In the genomic region with DNA sequence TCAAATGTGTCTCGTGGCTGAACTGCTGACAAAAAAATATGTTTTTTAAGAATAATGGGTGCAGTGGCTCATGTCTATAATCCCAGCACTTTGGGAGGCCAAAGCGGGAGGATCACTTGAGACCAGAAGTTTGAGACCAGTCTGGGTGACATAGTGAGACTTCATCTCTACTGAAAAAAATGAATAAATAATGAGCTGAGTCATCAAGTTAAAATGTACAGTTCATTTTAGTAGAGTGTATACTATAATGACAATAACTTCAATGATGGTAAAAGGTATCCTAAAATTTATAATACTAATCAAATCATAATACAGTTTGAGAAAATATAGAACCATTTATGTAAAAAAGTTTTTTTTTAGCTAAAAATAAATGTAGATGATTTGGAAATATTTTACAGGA, we compare ENCODE assay signal across 18 cellular contexts.
"Had no signal": no experiment of that assay in that cellular context is flagged by ENCODE, and none has a peak within 500 bp of the region (broad histone marks: within the 10 kb centered on the region; RNA-seq: fewer than 3 reads in every experiment).

No MANE protein-coding gene starts in this region.

- H3K4me1 ChIP-seq: prostate gland had no signal

- H3K9me3 ChIP-seq: breast epithelium, gastrocnemius medialis, lower lobe of right lung, prostate gland, upper lobe of left lung had no signal

- H3K27ac ChIP-seq: neural progenitor cell, prostate gland had no signal

- ATAC-seq: activated CD8-positive, alpha-beta T cell treated with anti-CD3 and anti-CD28 coated beads, Interleukin-2, amount 10 ng/mL, durations not matched to agents 7 days and 5 days; left colon; lower lobe of right lung; stimulated activated naive CD8-positive, alpha-beta T cell treated with anti-CD3 and anti-CD28 coated beads, Interleukin-15, Interleukin-2, amounts not matched to agents 100 U/mL and 50 U/mL, for 24 hours had no signal

- H3K4me3 ChIP-seq: breast epithelium, gastrocnemius medialis, lower lobe of right lung, neural progenitor cell, prostate gland, upper lobe of left lung had no signal

- H3K36me3 ChIP-seq: breast epithelium, gastrocnemius medialis, neural progenitor cell, prostate gland, upper lobe of left lung had no signal

- DNase-seq: activated CD4-positive, alpha-beta T cell treated with anti-CD3 and anti-CD28 coated beads for 1 hour; activated CD4-positive, alpha-beta T cell treated with anti-CD3 and anti-CD28 coated beads, Interleukin-2, amount 50 U/mL, for 1 hour; activated CD8-positive, alpha-beta T cell treated with anti-CD3 and anti-CD28 coated beads, Interleukin-2, amount 10 ng/mL, durations not matched to agents 7 days and 5 days; activated naive CD4-positive, alpha-beta T cell; activated naive CD8-positive, alpha-beta T cell treated with anti-CD3 and anti-CD28 coated beads for 36 hours; cortex of kidney; gastrocnemius medialis; islet precursor cell; left colon; lower lobe of right lung; naive B cell; stimulated activated CD4-positive, alpha-beta T cell treated with anti-CD3 and anti-CD28 coated beads, Interleukin-4, amount 100 ng/mL, for 4 hours; stimulated activated naive CD8-positive, alpha-beta T cell treated with anti-CD3 and anti-CD28 coated beads, Interleukin-15, Interleukin-2, amounts not matched to agents 100 U/mL and 50 U/mL, for 24 hours; T-helper 9 cell; upper lobe of left lung had no signal

- H3K27me3 ChIP-seq: breast epithelium, gastrocnemius medialis, neural progenitor cell, upper lobe of left lung had no signal
